Comparison of ENCODE assay signal across 1 cellular context in the genomic region with DNA sequence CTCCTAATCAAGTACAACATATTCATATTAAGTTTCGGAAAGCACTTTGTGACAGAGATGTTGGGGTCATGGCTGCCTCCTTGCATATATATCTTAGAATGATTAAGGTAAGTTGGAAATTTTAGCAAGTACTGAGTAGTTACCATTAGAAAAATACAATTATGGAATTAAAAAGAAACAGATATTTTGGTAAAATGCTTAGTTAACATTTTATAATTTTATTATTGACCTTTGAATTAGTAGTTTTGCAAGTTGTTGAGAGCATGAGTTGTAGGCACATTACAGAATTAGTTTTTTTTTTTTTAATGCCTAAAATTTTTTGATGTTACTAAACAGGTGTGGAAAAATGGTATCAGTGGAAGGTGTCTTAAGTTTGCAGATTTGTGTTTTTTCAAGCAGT.
TF ChIP-seq lines count a peak whose summit lies in the region.

No MANE protein-coding gene starts in this region.

TF ChIP-seq in HepG2, 621 proteins besides CTCF, POLR2A, EP300 and RAD21 (continued from another document):
- TF ChIP-seq, protein P1, sequence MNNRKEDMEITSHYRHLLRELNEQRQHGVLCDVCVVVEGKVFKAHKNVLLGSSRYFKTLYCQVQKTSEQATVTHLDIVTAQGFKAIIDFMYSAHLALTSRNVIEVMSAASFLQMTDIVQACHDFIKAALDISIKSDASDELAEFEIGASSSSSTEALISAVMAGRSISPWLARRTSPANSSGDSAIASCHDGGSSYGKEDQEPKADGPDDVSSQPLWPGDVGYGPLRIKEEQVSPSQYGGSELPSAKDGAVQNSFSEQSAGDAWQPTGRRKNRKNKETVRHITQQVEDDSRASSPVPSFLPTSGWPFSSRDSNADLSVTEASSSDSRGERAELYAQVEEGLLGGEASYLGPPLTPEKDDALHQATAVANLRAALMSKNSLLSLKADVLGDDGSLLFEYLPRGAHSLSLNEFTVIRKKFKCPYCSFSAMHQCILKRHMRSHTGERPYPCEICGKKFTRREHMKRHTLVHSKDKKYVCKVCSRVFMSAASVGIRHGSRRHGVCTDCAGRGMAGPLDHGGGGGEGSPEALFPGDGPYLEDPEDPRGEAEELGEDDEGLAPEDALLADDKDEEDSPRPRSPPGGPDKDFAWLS (CRISPR knock-in tag; IDR thresholded peaks at IDR 0.05; ENCODE audit: borderline replicate concordance): no peak
- TF ChIP-seq MAFF (IDR thresholded peaks at IDR 0.05; ENCODE audit: low read depth, low read length): 0 out of 2 replicates have a peak, but pooled peaks have one; percentile 16
